20 cellular contexts compared by ENCODE assay signal in the genomic region with DNA sequence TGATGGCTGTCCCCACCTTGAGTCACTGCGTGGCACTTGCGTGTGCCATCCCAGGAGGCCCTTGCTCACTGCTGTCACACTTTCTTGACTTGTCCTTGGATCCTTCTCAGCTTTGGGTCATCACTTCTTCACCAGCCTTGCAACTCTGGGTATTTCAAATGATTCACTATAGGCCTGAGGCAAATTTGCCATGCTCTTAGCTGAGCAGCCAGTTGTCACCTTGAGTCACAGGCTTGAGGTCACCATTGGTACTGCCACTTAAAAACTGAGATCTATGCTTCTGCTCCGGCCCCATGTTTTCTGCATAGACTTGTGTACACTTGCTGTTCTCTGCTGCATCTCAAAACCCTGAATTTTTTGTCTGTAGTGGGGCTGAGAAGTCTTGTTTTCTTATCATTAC.
A peak's percentile ranks its signal among the peaks of the same experiment; 100 is the strongest.
DNase-seq lines count a peak whose midpoint lies in the region; ATAC-seq and TF ChIP-seq lines count a peak whose summit lies in the region.
"Had no signal": no experiment of that assay in that cellular context is flagged by ENCODE, and none has a peak within 500 bp of the region (broad histone marks: within the 10 kb centered on the region; RNA-seq: fewer than 3 reads in every experiment).

No MANE protein-coding gene starts in this region.

- intact Hi-C loops in mammary epithelial cell (cut with micrococcal nuclease), result no loop called here

- no peak overlapping the region for H3K4me2 ChIP-seq in mammary epithelial cell (ENCODE audit: insufficient read depth, low read depth, low read length)
- H3K4me2 ChIP-seq: PC-9 had no signal

- H3K9me3 ChIP-seq in mammary epithelial cell (replicated peaks; ENCODE audit: insufficient read depth, low read length) (no peaks in the 10 kb centered on the region), neutrophil (no peaks in the 10 kb centered on the region)

- H3K4me1 ChIP-seq in mammary epithelial cell (ENCODE audit: insufficient read depth, low read length) (peaks cover 11% of the 10 kb centered on the region), neutrophil (ENCODE audit: control insufficient read depth in 1 of 2, insufficient read depth in 1 of 2, low read depth in 1 of 2, low read length in 1 of 2) (peaks cover 20 to 27% of the 10 kb centered on the region in 2 experiments)

- no peak overlapping the region for H3K27ac ChIP-seq in mammary epithelial cell (ENCODE audit: insufficient read depth, low read depth, low read length)
- peak overlapping the region; percentile 46 for H3K27ac ChIP-seq in neutrophil
- H3K27ac ChIP-seq: PC-9 had no signal

- CTCF ChIA-PET in mammary epithelial cell (lab: Charles Lee; ENCODE audit: low non-redundant PET), result no interaction called here

- H3K36me3 ChIP-seq in mammary epithelial cell (ENCODE audit: insufficient read depth, low read length), result no peaks in the 10 kb centered on the region
- H3K36me3 ChIP-seq in neutrophil, result no peaks in the 10 kb centered on the region

- H2AFZ ChIP-seq in mammary epithelial cell (ENCODE audit: low read depth, low read length), result no peak overlapping the region
- H2AFZ ChIP-seq: PC-9 had no signal

- H3K4me3 ChIP-seq in mammary epithelial cell (replicated peaks in 1 of 3; ENCODE audit: insufficient read depth in 1 of 3, low read depth in 2 of 3, low read length in 3 of 3) (no peak overlapping the region), neutrophil (ENCODE audit: low read depth in 1 of 2, low read length in 1 of 2) (no peak overlapping the region)
- H3K4me3 ChIP-seq: lung, PC-9 had no signal

- DNase-seq in EH (ENCODE audit: low read depth) (peak; percentile 29), NCI-H460 (ENCODE audit: extremely low read depth, low read depth) (peak; percentile 78), mammary epithelial cell (peak; percentile 41), AG08396 (ENCODE audit: low spot score) (no peak), NCI-H2227 (lab: John Stamatoyannopoulos, UW; ENCODE audit: unreplicated experiment) (no peak), NCI-H774 (lab: John Stamatoyannopoulos, UW) (no peak)
- DNase-seq: activated CD4-positive, alpha-beta T cell treated with anti-CD3 and anti-CD28 coated beads, Interleukin-2, amount 50 U/mL, for 4 hours; activated CD8-positive, alpha-beta memory T cell treated with anti-CD3 and anti-CD28 coated beads, Interleukin-2, amount 50 U/mL, for 48 hours; activated effector memory CD4-positive, alpha-beta T cell treated with Interleukin-2 at 50 U/mL for 16 hours; cortex of kidney; foreskin fibroblast; hypothalamus; islet precursor cell; NCI-H146; NCI-H526 treated with DMSO at 0.1 percent for 48 hours had no signal

- no peaks in the 10 kb centered on the region for H4K20me1 ChIP-seq in mammary epithelial cell (ENCODE audit: insufficient read depth, low read length)

- no peaks in the 10 kb centered on the region for H3K79me2 ChIP-seq in mammary epithelial cell (ENCODE audit: insufficient read depth, low read length)

- no peak overlapping the region for H3K9ac ChIP-seq in mammary epithelial cell (ENCODE audit: insufficient read depth, low read length)

- in situ Hi-C loops in mammary epithelial cell (cut with MboI; ENCODE audit: low sequenced_read_pairs in 2 of 2), result no loop called here

- H3K27me3 ChIP-seq in mammary epithelial cell (ENCODE audit: insufficient read depth, low read length) (no peaks in the 10 kb centered on the region), neutrophil (no peaks in the 10 kb centered on the region)

- no peak for ATAC-seq in HG02623 (IDR thresholded peaks at IDR 0.05; ENCODE audit: unreplicated experiment)
- ATAC-seq: HCT116 had no signal

- dilution Hi-C loops in mammary epithelial cell (cut with HindIII; ENCODE audit: low sequenced_read_pairs), result no loop called here

- TF ChIP-seq CTCF in mammary epithelial cell (conservative IDR thresholded peaks at IDR 0.05 in 1 of 2, IDR thresholded peaks at IDR 0.05 in 1 of 2; ENCODE audit: extremely low read depth in 1 of 2, insufficient read depth in 1 of 2, low read depth in 1 of 2, low read length in 2 of 2) (no peak), neutrophil (IDR thresholded peaks at IDR 0.05) (no peak)

- 88% methylated on average over 3 of the region's 3 CpGs for WGBS in mammary epithelial cell (ENCODE audit: low coverage, missing lambda C conversion rate)

- no TSS peak for BruUV-seq in mammary epithelial cell (replicated peaks; lab: Mats Ljungman, UMichigan)

Comparison
In these comparisons a context has a peak if more than half of its experiments do, and no peak if none do; other contexts are left out.
1. DNase-seq: peak in EH (single experiment), NCI-H460 (single experiment) and mammary epithelial cell (single experiment); none in AG08396 (single experiment), NCI-H2227 (single experiment) and NCI-H774 (single experiment).